In the genomic region with DNA sequence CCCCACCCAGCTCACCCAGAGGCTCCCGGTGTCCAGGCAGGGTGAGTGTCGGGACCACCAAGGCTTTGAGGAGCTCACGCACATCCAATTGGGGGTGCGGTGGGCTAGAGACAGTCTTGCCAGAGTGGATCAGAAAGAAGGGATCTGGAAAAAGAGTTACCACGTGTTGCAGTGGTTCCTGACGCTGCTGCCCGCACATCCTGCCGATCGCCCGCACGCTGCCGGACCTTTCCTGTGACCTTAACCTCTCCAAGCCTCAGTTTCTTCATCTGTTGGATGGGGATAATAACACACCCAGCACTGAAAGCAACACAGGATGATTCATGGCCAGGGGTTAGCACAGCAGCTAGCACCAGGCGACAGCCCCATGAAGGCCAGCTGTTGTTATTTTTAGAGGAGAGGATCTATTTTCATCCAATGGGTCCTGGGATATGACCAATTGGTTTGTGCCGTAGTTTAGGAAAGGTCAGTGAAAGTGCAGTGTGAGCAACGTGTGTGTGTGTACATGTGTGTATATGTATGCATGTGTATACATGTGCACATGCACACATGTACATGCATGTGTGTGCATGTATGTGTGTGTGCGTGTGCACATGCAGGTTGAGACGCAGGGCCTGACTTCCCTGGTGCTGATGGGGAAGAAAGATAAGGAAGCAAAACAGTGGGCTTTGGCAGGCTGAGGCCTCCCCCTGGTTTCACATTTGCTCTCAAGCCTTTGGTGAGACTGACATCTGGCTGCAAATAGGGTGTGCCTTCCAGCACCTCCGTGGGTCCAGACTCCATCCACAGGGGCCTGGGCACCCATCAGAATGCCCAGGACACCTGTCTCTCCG, we compare ENCODE assay signal across 15 cellular contexts. TPM values are rescaled to one million over a fixed set of nuclear protein-coding genes. Genes with fewer than 3 reads are reported as not detected.
DNase-seq lines count a peak whose midpoint lies in the region; ATAC-seq, FAIRE-seq and TF ChIP-seq lines count a peak whose summit lies in the region.
"Had no signal": no experiment of that assay in that cellular context is flagged by ENCODE, and none has a peak within 500 bp of the region (broad histone marks: within the 10 kb centered on the region; RNA-seq: fewer than 3 reads in every experiment).

No MANE protein-coding gene starts in this region.

- H3K9me3 ChIP-seq in endodermal cell (ENCODE audit: control insufficient read depth, low read length) = no peaks in the 10 kb centered on the region
- H3K9me3 ChIP-seq: body of pancreas had no signal

- H3K36me3 Mint-ChIP-seq in activated naive CD4-positive, alpha-beta T cell treated with anti-CD3 and anti-CD28 coated beads, Interleukin-2, amount 50 U/mL, for 24 hours = no peaks in the 10 kb centered on the region
- H3K36me3 Mint-ChIP-seq in T-cell = no peaks in the 10 kb centered on the region
- H3K36me3 Mint-ChIP-seq in endodermal cell (ENCODE audit: low read depth) = no peaks in the 10 kb centered on the region

- H3K4me3 Mint-ChIP-seq in activated naive CD4-positive, alpha-beta T cell treated with anti-CD3 and anti-CD28 coated beads, Interleukin-2, amount 50 U/mL, for 24 hours = peak overlapping the region; percentile 45
- H3K4me3 Mint-ChIP-seq in T-cell (no peak overlapping the region), endodermal cell (no peak overlapping the region)
- H3K4me3 Mint-ChIP-seq: neural crest cell had no signal

- no peak overlapping the region for H3K9ac ChIP-seq in endodermal cell (ENCODE audit: extremely low read depth, low read length, poor library complexity, severe bottlenecking)

- H3K4me1 ChIP-seq in endodermal cell (ENCODE audit: control insufficient read depth, insufficient read depth, low read length) = no peaks in the 10 kb centered on the region
- H3K4me1 ChIP-seq: body of pancreas had no signal

- H3K4me1 Mint-ChIP-seq in activated naive CD4-positive, alpha-beta T cell treated with anti-CD3 and anti-CD28 coated beads, Interleukin-2, amount 50 U/mL, for 24 hours = peaks cover 35% of the 10 kb centered on the region
- H3K4me1 Mint-ChIP-seq in T-cell = peaks cover 24 to 37% (median 26%) of the 10 kb centered on the region in 3 donors
- H3K4me1 Mint-ChIP-seq in endodermal cell = no peaks in the 10 kb centered on the region
- H3K4me1 Mint-ChIP-seq: neural crest cell had no signal

- DNase-seq in activated naive CD4-positive, alpha-beta T cell (lab: John Stamatoyannopoulos, UW) = no peak
- DNase-seq in T-cell (no peak), left kidney (ENCODE audit: low read depth, low spot score) (peak; percentile 9), urothelium cell line (ENCODE audit: low spot score) (no peak), endodermal cell (no peak), DMS153 (lab: John Stamatoyannopoulos, UW) (no peak), NCI-H2227 treated with DMSO at 0.1 percent for 48 hours (lab: John Stamatoyannopoulos, UW) (no peak)
- DNase-seq: activated CD4-positive, alpha-beta T cell treated with anti-CD3 and anti-CD28 coated beads, Interleukin-2, amount 50 U/mL, for 48 hours; erythroblast; NCI-H524 had no signal

- H3K27me3 Mint-ChIP-seq in activated naive CD4-positive, alpha-beta T cell treated with anti-CD3 and anti-CD28 coated beads, Interleukin-2, amount 50 U/mL, for 24 hours = no peaks in the 10 kb centered on the region
- H3K27me3 Mint-ChIP-seq in T-cell (peaks cover 0 to 6% of the 10 kb centered on the region in 2 donors), endodermal cell (ENCODE audit: insufficient read depth) (peaks cover 4% of the 10 kb centered on the region)

- no peak overlapping the region for H3K4me3 ChIP-seq in endodermal cell (ENCODE audit: low read length)
- H3K4me3 ChIP-seq: body of pancreas had no signal

- POLR2A ChIA-PET in T-cell (lab: Charles Lee) = no interaction called here

- CTCF ChIA-PET in T-cell (lab: Charles Lee) = no interaction called here

- peak; percentile 40 for FAIRE-seq in urothelium cell line (lab: Jason Lieb, UNC)

- ATAC-seq in T-cell (replicated peaks in 1 of 4) = no peak
- ATAC-seq: body of pancreas had no signal

- no peaks in the 10 kb centered on the region for H3K36me3 ChIP-seq in endodermal cell (ENCODE audit: control insufficient read depth, insufficient read depth, low read length)

- no peak overlapping the region for H3K27ac Mint-ChIP-seq in activated naive CD4-positive, alpha-beta T cell treated with anti-CD3 and anti-CD28 coated beads, Interleukin-2, amount 50 U/mL, for 24 hours
- peak overlapping the region; percentile 35 to 53 for H3K27ac Mint-ChIP-seq in T-cell
- no peak overlapping the region for H3K27ac Mint-ChIP-seq in endodermal cell

- H3K27ac ChIP-seq in endodermal cell (ENCODE audit: low read depth, low read length) = no peak overlapping the region
- H3K27ac ChIP-seq: body of pancreas had no signal

- no peaks in the 10 kb centered on the region for H3K27me3 ChIP-seq in endodermal cell (ENCODE audit: control insufficient read depth, insufficient read depth, low read length, poor library complexity, severe bottlenecking)
- H3K27me3 ChIP-seq: body of pancreas had no signal

- no peaks in the 10 kb centered on the region for H3K9me3 Mint-ChIP-seq in activated naive CD4-positive, alpha-beta T cell treated with anti-CD3 and anti-CD28 coated beads, Interleukin-2, amount 50 U/mL, for 24 hours
- no peaks in the 10 kb centered on the region for H3K9me3 Mint-ChIP-seq in T-cell
- H3K9me3 Mint-ChIP-seq in endodermal cell = no peaks in the 10 kb centered on the region
- H3K9me3 Mint-ChIP-seq: neural crest cell had no signal

- 92 to 97% methylated on average over 9 to 19 of the region's 19 CpGs for WGBS in endodermal cell (ENCODE audit: insufficient coverage in 1 of 2, insufficient read length in 1 of 2), 2 experiments

- no peak for TF ChIP-seq CTCF in endodermal cell (conservative IDR thresholded peaks at IDR 0.05)

RNA-seq across cellular contexts. Expression of gene ITGAX, which starts 2.6 kb away (rescaled TPM):
- total RNA-seq in T-cell (1 to 10 TPM; 1.4 to 4.3 (median 3.9) TPM), endodermal cell (under 1 TPM in 1 of 2 donors, not detected in 1; 0.22 TPM)
- not detected for polyA plus RNA-seq in endodermal cell (2013, experiment 1 of 2)
- polyA plus RNA-seq in endodermal cell (2013, experiment 2 of 2) = not detected
- total RNA-seq: neural crest cell had no signal
- polyA plus RNA-seq: BJ had no signal

RNA-seq across cellular contexts. Expression of gene ITGAD, which starts 35.6 kb away (rescaled TPM):
- total RNA-seq in T-cell (under 1 TPM in 3 of 5 donors, not detected in 2; 0.22 to 0.70 (median 0.23) TPM), endodermal cell (not detected)
- polyA plus RNA-seq in endodermal cell (2013, experiment 1 of 2) = not detected
- polyA plus RNA-seq in endodermal cell (2013, experiment 2 of 2) = not detected
- total RNA-seq: body of pancreas, MCF 10A, neural crest cell had no signal
- polyA plus RNA-seq: BJ had no signal

Comparison
In these comparisons a context has a peak if more than half of its experiments do, and no peak if none do; other contexts are left out.
1. H3K27ac Mint-ChIP-seq: peak in T-cell (2 of 2); none in activated naive CD4-positive, alpha-beta T cell treated with anti-CD3 and anti-CD28 coated beads, Interleukin-2, amount 50 U/mL, for 24 hours (single experiment) and endodermal cell (single experiment).